1 cellular context compared by ENCODE assay signal in the genomic region with DNA sequence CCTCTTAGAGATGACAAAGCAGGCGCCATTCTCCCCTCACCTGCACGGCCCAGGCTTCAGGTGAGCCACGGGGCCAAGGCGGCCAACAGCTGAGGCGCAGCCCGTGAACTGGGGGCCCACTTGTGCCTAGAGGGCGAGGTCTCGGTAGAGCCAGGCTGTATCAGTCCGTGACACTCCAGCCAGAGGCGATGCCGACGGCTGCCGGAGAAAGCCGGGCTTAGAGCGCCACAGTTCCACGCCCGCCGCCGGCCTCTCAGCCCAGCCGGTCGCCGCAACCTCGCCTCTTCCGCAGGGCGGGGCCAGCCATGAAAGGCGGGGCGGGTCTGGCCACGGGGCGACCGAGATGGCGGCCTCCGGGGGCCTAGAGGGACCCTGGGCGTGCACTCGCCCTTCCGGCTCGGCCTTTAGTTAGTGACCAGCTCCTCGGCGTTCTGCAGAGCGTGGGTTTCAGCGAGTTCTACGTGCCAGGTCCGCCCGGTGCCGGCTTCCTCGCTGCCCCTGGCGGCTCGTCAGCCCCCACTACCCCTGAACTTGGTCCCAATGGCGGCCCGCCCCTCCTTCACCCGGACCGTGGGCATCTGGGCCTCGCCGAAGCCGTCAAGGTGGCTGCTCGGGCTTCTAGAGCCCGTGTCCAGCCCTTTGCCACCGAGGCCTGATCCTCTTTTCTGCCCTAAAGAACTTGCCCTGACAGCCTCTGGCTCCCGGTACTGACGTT.
TF ChIP-seq lines count a peak whose summit lies in the region.

A gene (plus strand): TSS at position 390 of the 715 bp plus-strand sequence. CDS start 881 bp downstream, outside the sequence.

TF ChIP-seq in HepG2, 621 proteins besides CTCF, POLR2A, EP300 and RAD21 (continued from another document and continues in another):
- TF ChIP-seq, protein P1, sequence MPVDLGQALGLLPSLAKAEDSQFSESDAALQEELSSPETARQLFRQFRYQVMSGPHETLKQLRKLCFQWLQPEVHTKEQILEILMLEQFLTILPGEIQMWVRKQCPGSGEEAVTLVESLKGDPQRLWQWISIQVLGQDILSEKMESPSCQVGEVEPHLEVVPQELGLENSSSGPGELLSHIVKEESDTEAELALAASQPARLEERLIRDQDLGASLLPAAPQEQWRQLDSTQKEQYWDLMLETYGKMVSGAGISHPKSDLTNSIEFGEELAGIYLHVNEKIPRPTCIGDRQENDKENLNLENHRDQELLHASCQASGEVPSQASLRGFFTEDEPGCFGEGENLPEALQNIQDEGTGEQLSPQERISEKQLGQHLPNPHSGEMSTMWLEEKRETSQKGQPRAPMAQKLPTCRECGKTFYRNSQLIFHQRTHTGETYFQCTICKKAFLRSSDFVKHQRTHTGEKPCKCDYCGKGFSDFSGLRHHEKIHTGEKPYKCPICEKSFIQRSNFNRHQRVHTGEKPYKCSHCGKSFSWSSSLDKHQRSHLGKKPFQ (CRISPR knock-in tag; IDR thresholded peaks at IDR 0.05; ENCODE audit: insufficient replicate concordance), result peak; percentile 44
- TF ChIP-seq KAT8 (CRISPR knock-in tag; IDR thresholded peaks at IDR 0.05) (peak; percentile 98), ZNF230 (CRISPR knock-in tag; IDR thresholded peaks at IDR 0.05) (peak; percentile 88; the same call in 1 of the 2 replicates), PHF21A (CRISPR knock-in tag; IDR thresholded peaks at IDR 0.05) (peak; percentile 44; the same call in 1 of the 2 replicates), MAFF (IDR thresholded peaks at IDR 0.05; ENCODE audit: low read depth, low read length) (no peak), NR2F6 (IDR thresholded peaks at IDR 0.05) (no peak), NR2F6 (CRISPR knock-in tag; IDR thresholded peaks at IDR 0.05) (0 out of 2 replicates have a peak, but pooled peaks have one; percentile 26), NFKBIZ (CRISPR knock-in tag; IDR thresholded peaks at IDR 0.05) (0 out of 2 replicates have a peak, but pooled peaks have one; percentile 20), MEIS2 (CRISPR knock-in tag; IDR thresholded peaks at IDR 0.05) (peak; percentile 77; the same call in 1 of the 2 replicates), ZNF850 (CRISPR knock-in tag; conservative IDR thresholded peaks at IDR 0.05) (no peak), ZFP37 (CRISPR knock-in tag; IDR thresholded peaks at IDR 0.05; ENCODE audit: borderline replicate concordance) (0 out of 2 replicates have a peak, but pooled peaks have one; percentile 14), ZNF878 (CRISPR knock-in tag; IDR thresholded peaks at IDR 0.05) (peak; percentile 63; the same call in 1 of the 2 replicates), POLR2AphosphoS2 (IDR thresholded peaks at IDR 0.05; ENCODE audit: low read depth, low read length) (no peak), ARNT2 (CRISPR knock-in tag; IDR thresholded peaks at IDR 0.05; ENCODE audit: low read depth) (peak; percentile 84), ZIK1 (CRISPR knock-in tag; IDR thresholded peaks at IDR 0.05; ENCODE audit: borderline replicate concordance, low read depth) (no peak; the same call in 1 of the 2 replicates), RNF2 (conservative IDR thresholded peaks at IDR 0.05; ENCODE audit: low read depth) (no peak), ZFY (CRISPR knock-in tag; IDR thresholded peaks at IDR 0.05) (peak; percentile 99), SMYD3 (CRISPR knock-in tag; IDR thresholded peaks at IDR 0.05) (peak; percentile 74; the same call in 1 of the 2 replicates), ZNF460 (CRISPR knock-in tag; IDR thresholded peaks at IDR 0.05; ENCODE audit: borderline replicate concordance) (peak; percentile 50; the same call in 1 of the 2 replicates), GABPA (IDR thresholded peaks at IDR 0.05; ENCODE audit: low read depth, low read length) (peak; percentile 78), GABPA (CRISPR knock-in tag; IDR thresholded peaks at IDR 0.05; ENCODE audit: low read depth) (peak; percentile 90), GATAD1 (CRISPR knock-in tag; IDR thresholded peaks at IDR 0.05) (peak; percentile 91), MTA1 (CRISPR knock-in tag; IDR thresholded peaks at IDR 0.05; ENCODE audit: borderline replicate concordance) (peak; percentile 46; the same call in 1 of the 2 replicates), SMAD9 (CRISPR knock-in tag; IDR thresholded peaks at IDR 0.05) (peak; percentile 76; the same call in 1 of the 2 replicates), ZNF768 (CRISPR knock-in tag; IDR thresholded peaks at IDR 0.05) (peak; percentile 76; the same call in 1 of the 2 replicates), ZNF557 (CRISPR knock-in tag; IDR thresholded peaks at IDR 0.05) (peak; percentile 96; the same call in 1 of the 2 replicates), ZNF331 (CRISPR knock-in tag; IDR thresholded peaks at IDR 0.05) (peak; percentile 95), ZNF34 (CRISPR knock-in tag; IDR thresholded peaks at IDR 0.05; ENCODE audit: borderline replicate concordance) (0 out of 2 replicates have a peak, but pooled peaks have one; percentile 46), POLR2AphosphoS5 (IDR thresholded peaks at IDR 0.05; ENCODE audit: low read depth, low read length) (peak; percentile 86), MXD4 (CRISPR knock-in tag; IDR thresholded peaks at IDR 0.05) (peak; percentile 98), HCFC1 (IDR thresholded peaks at IDR 0.05; ENCODE audit: low read depth, low read length) (peak; percentile 47; the same call in 1 of the 2 replicates), PRMT3 (CRISPR knock-in tag; IDR thresholded peaks at IDR 0.05; ENCODE audit: borderline replicate concordance, low read depth) (peak; percentile 60; the same call in 1 of the 2 replicates), SAP130 (CRISPR knock-in tag; IDR thresholded peaks at IDR 0.05; ENCODE audit: low read depth) (peak; percentile 96), ZNF441 (CRISPR knock-in tag; IDR thresholded peaks at IDR 0.05; ENCODE audit: borderline replicate concordance) (peak; percentile 15; the same call in 1 of the 2 replicates), ZFP41 (CRISPR knock-in tag; IDR thresholded peaks at IDR 0.05; ENCODE audit: borderline replicate concordance) (0 out of 2 replicates have a peak, but pooled peaks have one; percentile 18)
- TF ChIP-seq, protein P2, sequence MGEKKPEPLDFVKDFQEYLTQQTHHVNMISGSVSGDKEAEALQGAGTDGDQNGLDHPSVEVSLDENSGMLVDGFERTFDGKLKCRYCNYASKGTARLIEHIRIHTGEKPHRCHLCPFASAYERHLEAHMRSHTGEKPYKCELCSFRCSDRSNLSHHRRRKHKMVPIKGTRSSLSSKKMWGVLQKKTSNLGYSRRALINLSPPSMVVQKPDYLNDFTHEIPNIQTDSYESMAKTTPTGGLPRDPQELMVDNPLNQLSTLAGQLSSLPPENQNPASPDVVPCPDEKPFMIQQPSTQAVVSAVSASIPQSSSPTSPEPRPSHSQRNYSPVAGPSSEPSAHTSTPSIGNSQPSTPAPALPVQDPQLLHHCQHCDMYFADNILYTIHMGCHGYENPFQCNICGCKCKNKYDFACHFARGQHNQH (CRISPR knock-in tag; IDR thresholded peaks at IDR 0.05), result peak; percentile 79
- TF ChIP-seq, protein P3, sequence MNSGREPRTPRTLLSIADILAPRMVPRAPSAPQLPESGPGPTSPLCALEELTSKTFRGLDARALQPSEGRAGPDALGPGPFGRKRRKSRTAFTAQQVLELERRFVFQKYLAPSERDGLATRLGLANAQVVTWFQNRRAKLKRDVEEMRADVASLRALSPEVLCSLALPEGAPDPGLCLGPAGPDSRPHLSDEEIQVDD (CRISPR knock-in tag; IDR thresholded peaks at IDR 0.05; ENCODE audit: borderline replicate concordance), result peak; percentile 83; the same call in 1 of the 2 replicates
- TF ChIP-seq, protein P4, sequence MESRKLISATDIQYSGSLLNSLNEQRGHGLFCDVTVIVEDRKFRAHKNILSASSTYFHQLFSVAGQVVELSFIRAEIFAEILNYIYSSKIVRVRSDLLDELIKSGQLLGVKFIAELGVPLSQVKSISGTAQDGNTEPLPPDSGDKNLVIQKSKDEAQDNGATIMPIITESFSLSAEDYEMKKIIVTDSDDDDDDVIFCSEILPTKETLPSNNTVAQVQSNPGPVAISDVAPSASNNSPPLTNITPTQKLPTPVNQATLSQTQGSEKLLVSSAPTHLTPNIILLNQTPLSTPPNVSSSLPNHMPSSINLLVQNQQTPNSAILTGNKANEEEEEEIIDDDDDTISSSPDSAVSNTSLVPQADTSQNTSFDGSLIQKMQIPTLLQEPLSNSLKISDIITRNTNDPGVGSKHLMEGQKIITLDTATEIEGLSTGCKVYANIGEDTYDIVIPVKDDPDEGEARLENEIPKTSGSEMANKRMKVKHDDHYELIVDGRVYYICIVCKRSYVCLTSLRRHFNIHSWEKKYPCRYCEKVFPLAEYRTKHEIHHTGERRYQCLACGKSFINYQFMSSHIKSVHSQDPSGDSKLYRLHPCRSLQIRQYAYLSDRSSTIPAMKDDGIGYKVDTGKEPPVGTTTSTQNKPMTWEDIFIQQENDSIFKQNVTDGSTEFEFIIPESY (CRISPR knock-in tag; IDR thresholded peaks at IDR 0.05), result peak; percentile 26; the same call in 1 of the 2 replicates
- TF ChIP-seq, protein P5, sequence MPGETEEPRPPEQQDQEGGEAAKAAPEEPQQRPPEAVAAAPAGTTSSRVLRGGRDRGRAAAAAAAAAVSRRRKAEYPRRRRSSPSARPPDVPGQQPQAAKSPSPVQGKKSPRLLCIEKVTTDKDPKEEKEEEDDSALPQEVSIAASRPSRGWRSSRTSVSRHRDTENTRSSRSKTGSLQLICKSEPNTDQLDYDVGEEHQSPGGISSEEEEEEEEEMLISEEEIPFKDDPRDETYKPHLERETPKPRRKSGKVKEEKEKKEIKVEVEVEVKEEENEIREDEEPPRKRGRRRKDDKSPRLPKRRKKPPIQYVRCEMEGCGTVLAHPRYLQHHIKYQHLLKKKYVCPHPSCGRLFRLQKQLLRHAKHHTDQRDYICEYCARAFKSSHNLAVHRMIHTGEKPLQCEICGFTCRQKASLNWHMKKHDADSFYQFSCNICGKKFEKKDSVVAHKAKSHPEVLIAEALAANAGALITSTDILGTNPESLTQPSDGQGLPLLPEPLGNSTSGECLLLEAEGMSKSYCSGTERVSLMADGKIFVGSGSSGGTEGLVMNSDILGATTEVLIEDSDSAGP (CRISPR knock-in tag; IDR thresholded peaks at IDR 0.05; ENCODE audit: borderline replicate concordance), result peak; percentile 71; the same call in 1 of the 2 replicates
- TF ChIP-seq, protein P6, sequence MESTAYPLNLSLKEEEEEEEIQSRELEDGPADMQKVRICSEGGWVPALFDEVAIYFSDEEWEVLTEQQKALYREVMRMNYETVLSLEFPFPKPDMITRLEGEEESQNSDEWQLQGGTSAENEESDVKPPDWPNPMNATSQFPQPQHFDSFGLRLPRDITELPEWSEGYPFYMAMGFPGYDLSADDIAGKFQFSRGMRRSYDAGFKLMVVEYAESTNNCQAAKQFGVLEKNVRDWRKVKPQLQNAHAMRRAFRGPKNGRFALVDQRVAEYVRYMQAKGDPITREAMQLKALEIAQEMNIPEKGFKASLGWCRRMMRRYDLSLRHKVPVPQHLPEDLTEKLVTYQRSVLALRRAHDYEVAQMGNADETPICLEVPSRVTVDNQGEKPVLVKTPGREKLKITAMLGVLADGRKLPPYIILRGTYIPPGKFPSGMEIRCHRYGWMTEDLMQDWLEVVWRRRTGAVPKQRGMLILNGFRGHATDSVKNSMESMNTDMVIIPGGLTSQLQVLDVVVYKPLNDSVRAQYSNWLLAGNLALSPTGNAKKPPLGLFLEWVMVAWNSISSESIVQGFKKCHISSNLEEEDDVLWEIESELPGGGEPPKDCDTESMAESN (CRISPR knock-in tag; conservative IDR thresholded peaks at IDR 0.05), result peak; percentile 78; the same call in 1 of the 2 replicates
- TF ChIP-seq, protein P7, sequence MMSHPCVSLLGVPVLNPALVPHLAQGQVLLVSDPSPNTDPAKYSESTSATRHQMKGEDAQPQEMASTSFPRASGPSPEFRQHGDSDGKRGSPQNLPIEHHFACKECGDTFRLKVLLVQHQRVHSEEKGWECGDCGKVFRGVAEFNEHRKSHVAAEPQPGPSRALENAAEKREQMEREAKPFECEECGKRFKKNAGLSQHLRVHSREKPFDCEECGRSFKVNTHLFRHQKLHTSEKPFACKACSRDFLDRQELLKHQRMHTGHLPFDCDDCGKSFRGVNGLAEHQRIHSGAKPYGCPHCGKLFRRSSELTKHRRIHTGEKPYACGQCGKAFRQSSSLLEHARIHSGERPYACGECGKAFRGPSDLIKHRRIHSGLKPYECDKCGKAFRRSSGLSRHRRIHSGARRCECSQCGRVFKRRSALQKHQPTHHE (CRISPR knock-in tag; IDR thresholded peaks at IDR 0.05; ENCODE audit: borderline replicate concordance), result 0 out of 2 replicates have a peak, but pooled peaks have one; percentile 63
- TF ChIP-seq, protein P8, sequence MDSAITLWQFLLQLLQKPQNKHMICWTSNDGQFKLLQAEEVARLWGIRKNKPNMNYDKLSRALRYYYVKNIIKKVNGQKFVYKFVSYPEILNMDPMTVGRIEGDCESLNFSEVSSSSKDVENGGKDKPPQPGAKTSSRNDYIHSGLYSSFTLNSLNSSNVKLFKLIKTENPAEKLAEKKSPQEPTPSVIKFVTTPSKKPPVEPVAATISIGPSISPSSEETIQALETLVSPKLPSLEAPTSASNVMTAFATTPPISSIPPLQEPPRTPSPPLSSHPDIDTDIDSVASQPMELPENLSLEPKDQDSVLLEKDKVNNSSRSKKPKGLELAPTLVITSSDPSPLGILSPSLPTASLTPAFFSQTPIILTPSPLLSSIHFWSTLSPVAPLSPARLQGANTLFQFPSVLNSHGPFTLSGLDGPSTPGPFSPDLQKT (CRISPR knock-in tag; IDR thresholded peaks at IDR 0.05; ENCODE audit: borderline replicate concordance), result 0 out of 2 replicates have a peak, but pooled peaks have one; percentile 23
- TF ChIP-seq, protein P9, sequence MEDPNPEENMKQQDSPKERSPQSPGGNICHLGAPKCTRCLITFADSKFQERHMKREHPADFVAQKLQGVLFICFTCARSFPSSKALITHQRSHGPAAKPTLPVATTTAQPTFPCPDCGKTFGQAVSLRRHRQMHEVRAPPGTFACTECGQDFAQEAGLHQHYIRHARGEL (CRISPR knock-in tag; IDR thresholded peaks at IDR 0.05), result 0 out of 2 replicates have a peak, but pooled peaks have one; percentile 69
- TF ChIP-seq, protein P10, sequence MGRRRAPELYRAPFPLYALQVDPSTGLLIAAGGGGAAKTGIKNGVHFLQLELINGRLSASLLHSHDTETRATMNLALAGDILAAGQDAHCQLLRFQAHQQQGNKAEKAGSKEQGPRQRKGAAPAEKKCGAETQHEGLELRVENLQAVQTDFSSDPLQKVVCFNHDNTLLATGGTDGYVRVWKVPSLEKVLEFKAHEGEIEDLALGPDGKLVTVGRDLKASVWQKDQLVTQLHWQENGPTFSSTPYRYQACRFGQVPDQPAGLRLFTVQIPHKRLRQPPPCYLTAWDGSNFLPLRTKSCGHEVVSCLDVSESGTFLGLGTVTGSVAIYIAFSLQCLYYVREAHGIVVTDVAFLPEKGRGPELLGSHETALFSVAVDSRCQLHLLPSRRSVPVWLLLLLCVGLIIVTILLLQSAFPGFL (CRISPR knock-in tag; IDR thresholded peaks at IDR 0.05), result no peak; the same call in 1 of the 2 replicates
